22 cellular contexts compared by ENCODE assay signal in the genomic region with DNA sequence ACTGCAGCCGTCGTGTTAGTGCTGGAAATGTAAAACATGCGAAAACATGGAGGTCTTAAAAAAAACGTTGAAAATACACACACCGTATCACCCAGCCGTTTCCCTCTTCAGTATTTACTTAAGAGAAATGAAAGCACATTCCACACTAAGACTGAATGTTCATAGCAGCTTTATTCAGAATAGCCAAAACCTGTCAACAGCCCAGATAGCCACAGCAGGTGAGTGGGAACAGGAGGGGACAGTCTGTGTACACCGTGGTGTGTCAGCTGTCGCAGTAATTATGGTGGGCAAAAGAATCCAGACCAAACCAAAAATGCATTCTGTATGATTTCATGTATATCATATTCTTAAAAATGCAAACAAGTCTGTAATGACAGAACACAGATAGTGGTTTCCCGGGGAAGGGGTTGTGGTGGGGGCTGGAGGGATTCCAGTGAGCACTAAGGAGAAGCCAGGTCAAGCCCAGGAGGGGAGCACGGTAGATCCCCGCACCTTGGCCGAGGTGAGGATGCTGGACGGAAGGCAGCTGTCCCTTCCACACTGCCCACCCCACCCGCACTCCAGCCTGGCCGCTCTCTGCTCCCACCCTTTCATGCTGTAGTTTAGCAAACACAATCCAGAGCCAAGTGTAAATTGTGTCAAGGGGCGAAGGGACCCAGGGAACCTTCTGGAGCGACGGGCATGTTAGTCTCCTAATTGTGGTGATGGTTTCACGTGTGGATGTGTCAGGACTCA.
"Had no signal": no experiment of that assay in that cellular context is flagged by ENCODE, and none has a peak within 500 bp of the region (broad histone marks: within the 10 kb centered on the region; RNA-seq: fewer than 3 reads in every experiment).

No MANE protein-coding gene starts in this region.

- H3K4me1 ChIP-seq: right atrium auricular region, suprapubic skin, vagina had no signal

- DNase-seq: effector CD8-positive, alpha-beta T cell; foreskin melanocyte; heart left ventricle; hippocampal formation; mesenchymal stem cell; midbrain; naive B cell; sigmoid colon; stimulated activated CD4-positive, alpha-beta T cell treated with anti-CD3 and anti-CD28 coated beads, Interleukin-12 subunit alpha, Interleukin-12 subunit beta, amount 100 ng/mL, for 4 hours; stimulated activated CD4-positive, alpha-beta T cell treated with anti-CD3 and anti-CD28 coated beads, Interleukin-2, amount 100 ng/mL, for 48 hours; stimulated activated naive CD8-positive, alpha-beta T cell treated with anti-CD3 and anti-CD28 coated beads, Interleukin-15, Interleukin-2, amounts not matched to agents 100 U/mL and 50 U/mL, for 24 hours; tibial artery had no signal

- ATAC-seq: heart left ventricle; left lobe of liver; stimulated activated naive CD8-positive, alpha-beta T cell treated with anti-CD3 and anti-CD28 coated beads, Interleukin-15, Interleukin-2, amounts not matched to agents 100 U/mL and 50 U/mL, for 24 hours had no signal

- H3K27me3 Mint-ChIP-seq: naive B cell had no signal

- H3K4me3 Mint-ChIP-seq: naive B cell had no signal

- H3K4me3 ChIP-seq: coronary artery, dorsolateral prefrontal cortex, heart left ventricle, lung, right atrium auricular region, sigmoid colon, skin epidermis, suprapubic skin, tibial artery, upper lobe of left lung, vagina had no signal

- H3K27me3 ChIP-seq: dorsolateral prefrontal cortex, heart left ventricle, neutrophil, right atrium auricular region, sigmoid colon, suprapubic skin, tibial artery, upper lobe of left lung, vagina had no signal

- H3K9me3 ChIP-seq: neutrophil, right atrium auricular region, sigmoid colon, suprapubic skin, tibial artery, vagina had no signal

- H3K27ac ChIP-seq: coronary artery, heart left ventricle, neutrophil, right atrium auricular region, sigmoid colon, skin epidermis, suprapubic skin, tibial artery, upper lobe of left lung, vagina had no signal

- H3K9me3 Mint-ChIP-seq: naive B cell had no signal
